In the genomic region with DNA sequence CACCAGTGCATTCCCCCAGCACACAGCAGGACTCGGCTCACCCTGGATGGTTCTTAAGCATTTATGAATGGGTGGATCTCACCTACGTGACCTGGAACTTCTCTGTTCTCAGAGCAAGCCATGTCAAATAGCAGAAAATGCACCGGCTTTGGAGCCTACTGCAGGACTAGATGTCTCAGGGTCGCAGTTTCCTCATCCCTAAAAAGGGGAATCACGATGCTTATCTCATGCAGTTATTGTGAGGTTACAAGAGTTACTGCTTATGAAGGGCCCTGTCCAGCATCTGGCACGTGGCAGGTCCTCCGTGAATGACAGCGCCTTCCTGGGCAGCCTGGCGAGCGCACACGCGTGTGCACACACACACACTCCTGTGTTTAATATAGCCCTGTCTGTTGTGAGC, we compare ENCODE assay signal across 2 cellular contexts.
TF ChIP-seq lines count a peak whose summit lies in the region.

No MANE protein-coding gene starts in this region.

TF ChIP-seq in IMR-90, 13 proteins besides CTCF, POLR2A, EP300 and RAD21:
- TF ChIP-seq FOS (IDR thresholded peaks at IDR 0.05; ENCODE audit: low read depth, low read length) (no peak), MAZ (IDR thresholded peaks at IDR 0.05; ENCODE audit: borderline replicate concordance, low read depth, low read length) (no peak), ELK1 (IDR thresholded peaks at IDR 0.05; ENCODE audit: borderline replicate concordance, low read depth, low read length) (no peak), CHD1 (IDR thresholded peaks at IDR 0.05; ENCODE audit: low read depth, low read length) (no peak), NFE2L2 (IDR thresholded peaks at IDR 0.05; ENCODE audit: low read depth, low read length) (no peak), MAFK (IDR thresholded peaks at IDR 0.05; ENCODE audit: low read depth, low read length) (no peak), MXI1 (IDR thresholded peaks at IDR 0.05; ENCODE audit: borderline replicate concordance, low read depth, low read length) (no peak), RFX5 (IDR thresholded peaks at IDR 0.05; ENCODE audit: low read depth, low read length) (no peak), CEBPB (IDR thresholded peaks at IDR 0.05; ENCODE audit: low read depth, low read length) (no peak), BHLHE40 (IDR thresholded peaks at IDR 0.05; ENCODE audit: low read depth, low read length) (no peak), SMC3 (IDR thresholded peaks at IDR 0.05; ENCODE audit: low read depth, low read length) (no peak), RCOR1 (IDR thresholded peaks at IDR 0.05; ENCODE audit: insufficient replicate concordance, low read length) (no peak), USF2 (IDR thresholded peaks at IDR 0.05; ENCODE audit: low read depth, low read length) (no peak)

TF ChIP-seq in GM12878, 131 proteins besides CTCF, POLR2A, EP300 and RAD21:
- TF ChIP-seq GATAD2B (conservative IDR thresholded peaks at IDR 0.05; ENCODE audit: low read depth), result 0 out of 2 replicates have a peak, but pooled peaks have one; percentile 19
- TF ChIP-seq ZBTB33 (IDR thresholded peaks at IDR 0.05), result peak; percentile 60; the same call in 1 of the 2 replicates
- no peak for TF ChIP-seq RFX5 (IDR thresholded peaks at IDR 0.05; ENCODE audit: low read depth, low read length)
TF ChIP-seq in GM12878: peak in this region for 2.
